20 cellular contexts compared by ENCODE assay signal in the genomic region with DNA sequence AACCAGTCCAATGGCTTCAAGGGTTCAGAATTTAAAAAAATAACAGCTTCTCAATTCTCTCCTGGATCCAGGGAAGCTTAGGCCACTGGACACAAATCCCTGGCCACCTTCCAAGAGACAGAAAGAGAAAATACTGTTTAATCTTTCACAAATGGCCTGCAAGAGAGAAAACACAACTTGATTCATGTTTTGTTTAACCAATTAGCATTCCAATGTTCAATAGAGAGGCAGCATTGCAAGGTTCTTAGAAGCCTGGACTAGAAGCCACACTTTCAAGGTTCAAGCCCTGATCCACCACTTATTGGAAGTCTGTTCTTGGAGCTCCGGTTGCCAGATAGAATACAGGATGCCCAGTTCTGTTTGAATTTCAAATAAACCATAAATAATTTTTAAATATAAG.
"Had no signal": no experiment of that assay in that cellular context is flagged by ENCODE, and none has a peak within 500 bp of the region (broad histone marks: within the 10 kb centered on the region; RNA-seq: fewer than 3 reads in every experiment).

No MANE protein-coding gene starts in this region.

- H3K9me3 ChIP-seq: body of pancreas had no signal

- H3K27ac ChIP-seq: body of pancreas, hepatocyte, upper lobe of right lung had no signal

- H3K4me1 Mint-ChIP-seq: activated naive CD8-positive, alpha-beta T cell treated with anti-CD3 and anti-CD28 coated beads, Interleukin-2, amount 50 U/mL, for 24 hours; immature natural killer cell; nephron progenitor cell had no signal

- H3K36me3 Mint-ChIP-seq: activated CD4-positive, alpha-beta memory T cell treated with anti-CD3 and anti-CD28 coated beads for 36 hours; immature natural killer cell had no signal

- H3K27me3 Mint-ChIP-seq: dendritic cell treated with granulocyte-macrophage colony-stimulating factor and Interleukin-4, amounts not matched to agents 40 ng/mL and 50 ng/mL, for 4 days had no signal

- H3K4me3 ChIP-seq: body of pancreas, hepatocyte, upper lobe of right lung had no signal

- H3K4me2 ChIP-seq: hepatocyte had no signal

- H3K27me3 ChIP-seq: body of pancreas, hepatocyte, upper lobe of right lung had no signal

- H3K27ac Mint-ChIP-seq: activated CD4-positive, alpha-beta memory T cell treated with anti-CD3 and anti-CD28 coated beads for 36 hours; activated naive CD8-positive, alpha-beta T cell treated with anti-CD3 and anti-CD28 coated beads, Interleukin-2, amount 50 U/mL, for 24 hours; dendritic cell treated with granulocyte-macrophage colony-stimulating factor and Interleukin-4, amounts not matched to agents 40 ng/mL and 50 ng/mL, for 4 days; immature natural killer cell; nephron progenitor cell had no signal

- H3K4me3 Mint-ChIP-seq: activated CD4-positive, alpha-beta memory T cell treated with anti-CD3 and anti-CD28 coated beads for 36 hours; activated naive CD8-positive, alpha-beta T cell treated with anti-CD3 and anti-CD28 coated beads, Interleukin-2, amount 50 U/mL, for 24 hours; dendritic cell treated with granulocyte-macrophage colony-stimulating factor and Interleukin-4, amounts not matched to agents 40 ng/mL and 50 ng/mL, for 4 days; immature natural killer cell; nephron progenitor cell had no signal

- H3K36me3 ChIP-seq: upper lobe of right lung had no signal

- ATAC-seq: activated naive CD8-positive, alpha-beta T cell treated with anti-CD3 and anti-CD28 coated beads, Interleukin-2, amount 50 U/mL, for 24 hours; body of pancreas; left ventricle myocardium superior; stimulated activated naive CD8-positive, alpha-beta T cell treated with anti-CD3 and anti-CD28 coated beads, Interleukin-15, Interleukin-2, amounts not matched to agents 100 U/mL and 50 U/mL, for 24 hours; upper lobe of right lung had no signal

- H3K4me1 ChIP-seq: upper lobe of right lung had no signal

- H2AFZ ChIP-seq: hepatocyte had no signal

- DNase-seq: activated CD4-positive, alpha-beta memory T cell treated with anti-CD3 and anti-CD28 coated beads for 36 hours; activated CD4-positive, alpha-beta T cell treated with anti-CD3 and anti-CD28 coated beads for 48 hours; activated effector memory CD4-positive, alpha-beta T cell treated with anti-CD3 and anti-CD28 coated beads, Interleukin-2, amount 50 U/mL, for 16 hours; activated naive CD4-positive, alpha-beta T cell treated with anti-CD3 and anti-CD28 coated beads, Interleukin-2, amount 50 U/mL, for 16 hours; activated naive CD8-positive, alpha-beta T cell treated with anti-CD3 and anti-CD28 coated beads, Interleukin-2, amount 50 U/mL, for 24 hours; anterior cingulate cortex; body of pancreas; effector CD4-positive, alpha-beta T cell; glutamatergic neuron; immature natural killer cell; kidney glomerular epithelial cell; left ventricle myocardium superior; mammary epithelial cell; nephron progenitor cell; retina; stimulated activated CD4-positive, alpha-beta T cell treated with anti-CD3 and anti-CD28 coated beads, Interleukin-4, amount 100 ng/mL, for 4 hours; stimulated activated naive CD8-positive, alpha-beta T cell treated with anti-CD3 and anti-CD28 coated beads, Interleukin-15, Interleukin-2, amounts not matched to agents 100 U/mL and 50 U/mL, for 24 hours; upper lobe of right lung had no signal
